10 cellular contexts compared by ENCODE assay signal in the genomic region with DNA sequence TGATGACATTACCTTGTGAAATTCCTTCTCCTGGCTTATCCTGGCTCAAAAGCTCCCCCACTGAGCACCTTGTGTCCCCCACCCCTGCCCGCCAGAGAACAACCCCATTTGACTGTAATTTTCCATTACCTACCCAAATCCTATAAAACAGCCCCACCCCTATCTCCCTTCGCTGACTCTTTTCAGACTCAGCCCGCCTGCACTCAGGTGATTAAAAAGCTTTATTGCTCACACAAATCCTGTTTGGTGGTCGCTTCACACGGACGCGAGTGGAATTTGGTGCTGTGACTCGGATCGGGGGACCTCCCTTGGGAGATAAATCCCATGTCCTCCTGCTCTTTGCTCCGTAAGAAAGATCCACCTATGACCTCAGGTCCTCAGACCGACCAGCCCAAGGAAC. TPM values are rescaled to one million over a fixed set of nuclear protein-coding genes. Genes with fewer than 3 reads are reported as not detected.
DNase-seq lines count a peak whose midpoint lies in the region; ATAC-seq and TF ChIP-seq lines count a peak whose summit lies in the region.
"Not testable (repeated sequence)": the region's sequence is repeated elsewhere in the genome, so short reads cannot be mapped to it uniquely, and the experiment has no call there.
"Had no signal": no experiment of that assay in that cellular context is flagged by ENCODE, and none has a peak within 500 bp of the region (broad histone marks: within the 10 kb centered on the region; RNA-seq: fewer than 3 reads in every experiment).

No MANE protein-coding gene starts in this region.

- H3K36me3 ChIP-seq in GM23248 (ENCODE audit: low read depth); SJSA1; colonic mucosa; iPS-18a (ENCODE audit: control insufficient read depth, low read depth, low read length): not testable (repeated sequence)

- CTCF ChIA-PET in activated CD8-positive, alpha-beta T cell treated with anti-CD3 and anti-CD28 coated beads for 36 hours (lab: Charles Lee): not testable (repeated sequence)

- in situ Hi-C loops in GM23248 (cut with MboI): not testable (repeated sequence)

- H4K20me1 ChIP-seq in GM23248 (ENCODE audit: insufficient read depth): not testable (repeated sequence)

- DNase-seq in GM23248; HFFc6; SJSA1 (ENCODE audit: low read depth in 1 of 2, low spot score in 2 of 2); progenitor cell of endocrine pancreas (ENCODE audit: low spot score, unreplicated experiment): not testable (repeated sequence)
- DNase-seq in activated CD8-positive, alpha-beta T cell treated with anti-CD3 and anti-CD28 coated beads for 36 hours: peak; percentile 6
- DNase-seq in colonic mucosa: peak; percentile 25

- H3K79me2 ChIP-seq in GM23248 (ENCODE audit: insufficient read depth): not testable (repeated sequence)

- H3K9me3 ChIP-seq in GM23248 (ENCODE audit: low read depth); SJSA1 (replicated peaks); colonic mucosa; iPS-18a (ENCODE audit: control insufficient read depth, low read depth, low read length): not testable (repeated sequence)

- not testable (repeated sequence) for H3K4me3 ChIP-seq in GM23248, SJSA1, colonic mucosa
- H3K4me3 ChIP-seq in iPS-18a (ENCODE audit: low read length): peak overlapping the region; percentile 46

- H3K4me2 ChIP-seq in GM23248 (ENCODE audit: unreplicated experiment): peak overlapping the region; percentile 44

- not testable (repeated sequence) for H3K36me3 Mint-ChIP-seq in HFFc6 (ENCODE audit: low read depth); activated CD8-positive, alpha-beta T cell treated with anti-CD3 and anti-CD28 coated beads for 36 hours (ENCODE audit: low read depth); progenitor cell of endocrine pancreas (ENCODE audit: insufficient read depth)

- H3K4me1 Mint-ChIP-seq in HFFc6 (ENCODE audit: low read depth): peaks cover 25% of the 10 kb centered on the region
- peaks cover 38% of the 10 kb centered on the region for H3K4me1 Mint-ChIP-seq in activated CD8-positive, alpha-beta T cell treated with anti-CD3 and anti-CD28 coated beads for 36 hours (ENCODE audit: low read depth)
- peaks cover 13% of the 10 kb centered on the region for H3K4me1 Mint-ChIP-seq in progenitor cell of endocrine pancreas (ENCODE audit: low read depth)

- not testable (repeated sequence) for H3K27me3 ChIP-seq in GM23248 (replicated peaks; ENCODE audit: insufficient read depth); SJSA1 (replicated peaks); colonic mucosa; iPS-18a (ENCODE audit: control insufficient read depth, insufficient read depth, low read length)

- not testable (repeated sequence) for H3K9me2 ChIP-seq in GM23248 (ENCODE audit: insufficient read depth)

- H3K4me1 ChIP-seq in GM23248 (ENCODE audit: insufficient read depth); colonic mucosa: not testable (repeated sequence)
- peaks cover 38% of the 10 kb centered on the region for H3K4me1 ChIP-seq in SJSA1 (replicated peaks)
- H3K4me1 ChIP-seq in iPS-18a (ENCODE audit: control insufficient read depth, low read depth, low read length): peaks cover 24% of the 10 kb centered on the region

- POLR2A ChIA-PET in activated CD8-positive, alpha-beta T cell treated with anti-CD3 and anti-CD28 coated beads for 36 hours (lab: Charles Lee): not testable (repeated sequence)

- H3K27ac Mint-ChIP-seq in HFFc6: not testable (repeated sequence)
- H3K27ac Mint-ChIP-seq in activated CD8-positive, alpha-beta T cell treated with anti-CD3 and anti-CD28 coated beads for 36 hours: peak overlapping the region; percentile 58
- H3K27ac Mint-ChIP-seq in progenitor cell of endocrine pancreas: peak overlapping the region; percentile 0

- H2AFZ ChIP-seq in GM23248: not testable (repeated sequence)

- not testable (repeated sequence) for TF ChIP-seq CTCF in HFFc6 (IDR thresholded peaks at IDR 0.05); activated CD8-positive, alpha-beta T cell treated with anti-CD3 and anti-CD28 coated beads for 36 hours (IDR thresholded peaks at IDR 0.05); colonic mucosa (IDR thresholded peaks at IDR 0.05); progenitor cell of endocrine pancreas (IDR thresholded peaks at IDR 0.05; ENCODE audit: unreplicated experiment)

- ATAC-seq in activated CD8-positive, alpha-beta T cell treated with anti-CD3 and anti-CD28 coated beads for 36 hours: not testable (repeated sequence)

- H3K4me3 Mint-ChIP-seq in HFFc6: peak overlapping the region; percentile 32; the same call in 1 of the 2 replicates
- not testable (repeated sequence) for H3K4me3 Mint-ChIP-seq in activated CD8-positive, alpha-beta T cell treated with anti-CD3 and anti-CD28 coated beads for 36 hours; progenitor cell of endocrine pancreas (ENCODE audit: low read depth)

- intact Hi-C loops in activated CD8-positive, alpha-beta T cell treated with anti-CD3 and anti-CD28 coated beads for 36 hours (cut with micrococcal nuclease): loop anchor here (10.0 kb wide), 1 partner anchor 226 kb away; no protein-coding TSS in a partner anchor
- intact Hi-C loops in colonic mucosa (cut with DNase I): not testable (repeated sequence)

- H3K9ac ChIP-seq in GM23248; colonic mucosa (ENCODE audit: low read depth in 2 of 2, low read length in 2 of 2): not testable (repeated sequence)
- peak overlapping the region; percentile 50 for H3K9ac ChIP-seq in iPS-18a (ENCODE audit: low read length)

- peaks cover 12% of the 10 kb centered on the region for H3F3A ChIP-seq in GM23248 (ENCODE audit: insufficient read depth)

- WGBS in GM23248 (ENCODE audit: low coverage in 1 of 2, low lambda C conversion rate in 2 of 2, missing lambda C conversion rate in 2 of 2), 2 experiments: 75 to 77% methylated on average over 11 of the region's 11 CpGs

- H3K9me3 Mint-ChIP-seq in HFFc6; activated CD8-positive, alpha-beta T cell treated with anti-CD3 and anti-CD28 coated beads for 36 hours; progenitor cell of endocrine pancreas (ENCODE audit: low read depth): not testable (repeated sequence)

- H3K27ac ChIP-seq in GM23248 (0 out of 2 replicates have a peak overlapping the region, but pooled peaks have one; percentile 18), SJSA1 (peak overlapping the region; percentile 48; the same call in 1 of the 2 replicates)
- not testable (repeated sequence) for H3K27ac ChIP-seq in colonic mucosa; iPS-18a (ENCODE audit: low read length)

- H3K27me3 Mint-ChIP-seq in HFFc6 (ENCODE audit: insufficient read depth) (peaks cover 31% of the 10 kb centered on the region), progenitor cell of endocrine pancreas (peaks cover 24% of the 10 kb centered on the region)
- H3K27me3 Mint-ChIP-seq in activated CD8-positive, alpha-beta T cell treated with anti-CD3 and anti-CD28 coated beads for 36 hours: peaks cover 29% of the 10 kb centered on the region

RNA-seq across cellular contexts. Expression of gene CCL26, which starts 7.0 kb away (rescaled TPM):
- not detected in 2 replicates for total RNA-seq in GM23248 (2014; rRNA removed; shearing (Covaris generic))
- 2.2 and 2.3 TPM in 2 replicates for polyA plus RNA-seq in GM23248 (2016; fragmentation: Nextera tagmentation; extraction: Ambion mirVana)
- total RNA-seq in HFFc6 (2021; fragmentation: NEBNext Ultra II Directional; extraction: Animal tissue kit (Norgen Biotek cat#: 25700)): 1 to 10 TPM; 2.9 to 6.3 (median 4.4) TPM
- 15.1 and 30.1 TPM in 2 replicates for total RNA-seq in SJSA1 (2014; rRNA removed; shearing (Covaris generic))
- total RNA-seq in activated CD8-positive, alpha-beta T cell treated with anti-CD3 and anti-CD28 coated beads for 36 hours: not detected
- total RNA-seq in colonic mucosa (under 1 TPM; 0.82 to 0.91 TPM), progenitor cell of endocrine pancreas (not detected in 2 replicates)
- total RNA-seq: Caco-2; CD8-positive, alpha-beta memory T cell; HT1080 had no signal
- polyA plus RNA-seq: CD8-positive, alpha-beta memory T cell had no signal

RNA-seq across cellular contexts. Expression of gene CCL24, which starts 34.6 kb away (rescaled TPM):
- total RNA-seq in GM23248 (2014; rRNA removed; shearing (Covaris generic)): not detected in 2 replicates
- not detected in 2 replicates for polyA plus RNA-seq in GM23248 (2016; fragmentation: Nextera tagmentation; extraction: Ambion mirVana)
- total RNA-seq in HFFc6 (2021; fragmentation: NEBNext Ultra II Directional; extraction: Animal tissue kit (Norgen Biotek cat#: 25700)): not detected
- total RNA-seq in SJSA1 (2014; rRNA removed; shearing (Covaris generic)): 0.45 TPM in 1 of 2 replicates, not detected in the other
- total RNA-seq in activated CD8-positive, alpha-beta T cell treated with anti-CD3 and anti-CD28 coated beads for 36 hours: not detected
- total RNA-seq in colonic mucosa: 10 to 100 TPM; 15.7 to 18.4 TPM
- total RNA-seq in progenitor cell of endocrine pancreas: not detected in 2 replicates
- total RNA-seq: Caco-2; CD8-positive, alpha-beta memory T cell; HT1080 had no signal
- polyA plus RNA-seq: CD8-positive, alpha-beta memory T cell had no signal

RNA-seq across cellular contexts. Expression of gene HIP1, which starts 40.3 kb away (rescaled TPM):
- total RNA-seq in GM23248 (2014; rRNA removed; shearing (Covaris generic)): 12.8 and 13.6 TPM in 2 replicates
- polyA plus RNA-seq in GM23248 (2016; fragmentation: Nextera tagmentation; extraction: Ambion mirVana): 6.1 and 6.2 TPM in 2 replicates
- 10 to 100 TPM; 15.1 to 32.2 (median 28.7) TPM for total RNA-seq in HFFc6 (2021; fragmentation: NEBNext Ultra II Directional; extraction: Animal tissue kit (Norgen Biotek cat#: 25700))
- total RNA-seq in SJSA1 (2014; rRNA removed; shearing (Covaris generic)): 24.7 and 25.8 TPM in 2 replicates
- total RNA-seq in activated CD8-positive, alpha-beta T cell treated with anti-CD3 and anti-CD28 coated beads for 36 hours: 1 to 10 TPM; 5.2 to 5.6 TPM
- total RNA-seq in colonic mucosa: 1 to 10 TPM; 4.8 to 5.5 TPM
- 61.1 and 66.6 TPM in 2 replicates for total RNA-seq in progenitor cell of endocrine pancreas

Comparison
In these comparisons a context has a peak if more than half of its experiments do, and no peak if none do; other contexts are left out.
1. RNA of gene CCL24, which starts 34.6 kb away (total RNA-seq): 15.7 to 18.4 TPM in colonic mucosa; 0.45 TPM in SJSA1, not detected in GM23248, not detected in HFFc6, not detected in activated CD8-positive, alpha-beta T cell treated with anti-CD3 and anti-CD28 coated beads for 36 hours and not detected in progenitor cell of endocrine pancreas; every median in the first group is over 10 times any median in the second.